ENCODE assay signal across 1 cellular context in the genomic region with DNA sequence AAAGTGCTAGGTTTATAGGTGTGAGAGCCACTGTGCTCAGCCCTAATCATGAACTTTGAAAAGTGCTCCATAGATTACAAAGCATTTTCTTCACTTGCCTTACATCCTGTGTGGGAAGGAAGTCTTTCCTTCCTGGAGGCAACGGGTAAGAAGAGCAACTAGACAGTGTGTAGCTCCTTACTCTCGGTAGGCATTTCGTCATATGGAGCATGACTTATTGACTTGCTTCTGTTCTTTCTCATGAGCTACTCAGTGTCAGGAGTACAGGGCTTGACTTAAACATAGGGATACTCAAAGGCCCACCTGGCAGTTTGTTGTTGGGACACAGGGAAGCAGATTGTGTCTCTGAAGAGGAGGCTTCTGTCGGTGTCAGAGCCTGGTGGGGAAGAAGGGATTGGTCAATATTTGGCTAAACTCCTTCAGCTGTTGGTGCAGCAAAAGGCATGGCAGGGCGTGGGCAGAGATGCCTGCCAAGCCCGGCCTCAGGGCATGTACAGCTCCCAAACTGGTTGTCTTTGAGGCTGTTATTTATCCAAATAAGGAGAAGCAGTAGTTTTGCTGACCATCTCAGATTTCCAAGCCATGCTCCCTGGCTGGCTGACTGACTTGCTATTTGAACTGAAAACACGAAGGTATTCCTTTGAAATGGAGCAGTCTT.
TF ChIP-seq lines count a peak whose summit lies in the region.

No MANE protein-coding gene starts in this region.

TF ChIP-seq in HepG2, 621 proteins besides CTCF, POLR2A, EP300 and RAD21 (continued from another document):
- TF ChIP-seq, protein P1, sequence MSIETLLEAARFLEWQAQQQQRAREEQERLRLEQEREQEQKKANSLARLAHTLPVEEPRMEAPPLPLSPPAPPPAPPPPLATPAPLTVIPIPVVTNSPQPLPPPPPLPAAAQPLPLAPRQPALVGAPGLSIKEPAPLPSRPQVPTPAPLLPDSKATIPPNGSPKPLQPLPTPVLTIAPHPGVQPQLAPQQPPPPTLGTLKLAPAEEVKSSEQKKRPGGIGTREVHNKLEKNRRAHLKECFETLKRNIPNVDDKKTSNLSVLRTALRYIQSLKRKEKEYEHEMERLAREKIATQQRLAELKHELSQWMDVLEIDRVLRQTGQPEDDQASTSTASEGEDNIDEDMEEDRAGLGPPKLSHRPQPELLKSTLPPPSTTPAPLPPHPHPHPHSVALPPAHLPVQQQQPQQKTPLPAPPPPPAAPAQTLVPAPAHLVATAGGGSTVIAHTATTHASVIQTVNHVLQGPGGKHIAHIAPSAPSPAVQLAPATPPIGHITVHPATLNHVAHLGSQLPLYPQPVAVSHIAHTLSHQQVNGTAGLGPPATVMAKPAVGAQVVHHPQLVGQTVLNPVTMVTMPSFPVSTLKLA (IDR thresholded peaks at IDR 0.05), result no peak
- no peak for TF ChIP-seq PCBP2 (optimal IDR thresholded peaks at IDR 0.05; ENCODE audit: low read depth, low read length, poor library complexity, severe bottlenecking)
- TF ChIP-seq NR2F2 (IDR thresholded peaks at IDR 0.05; ENCODE audit: borderline replicate concordance, low read depth), result no peak
- TF ChIP-seq AGO1 (IDR thresholded peaks at IDR 0.05; ENCODE audit: low read depth, low read length, poor library complexity, severe bottlenecking), result no peak
- no peak for TF ChIP-seq ZSCAN9 (CRISPR knock-in tag; IDR thresholded peaks at IDR 0.05; ENCODE audit: borderline replicate concordance)
- TF ChIP-seq CC2D1A (CRISPR knock-in tag; IDR thresholded peaks at IDR 0.05), result no peak
- no peak for TF ChIP-seq ZEB1 (IDR thresholded peaks at IDR 0.05; ENCODE audit: insufficient replicate concordance, low read depth)
- TF ChIP-seq CENPX (CRISPR knock-in tag; IDR thresholded peaks at IDR 0.05), result no peak
- no peak for TF ChIP-seq NFYC (CRISPR knock-in tag; IDR thresholded peaks at IDR 0.05)
- TF ChIP-seq, protein P2, sequence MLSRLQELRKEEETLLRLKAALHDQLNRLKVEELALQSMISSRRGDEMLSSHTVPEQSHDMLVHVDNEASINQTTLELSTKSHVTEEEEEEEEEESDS (CRISPR knock-in tag; IDR thresholded peaks at IDR 0.05; ENCODE audit: borderline replicate concordance), result no peak
